9 cellular contexts compared by ENCODE assay signal in genomic region chr20:50714426-50714825, GRCh38. TPM values are rescaled to one million over a fixed set of nuclear protein-coding genes. Genes with fewer than 3 reads are reported as not detected.
"Had no signal": no experiment of that assay in that cellular context is flagged by ENCODE, and none has a peak within 500 bp of the region (broad histone marks: within the 10 kb centered on the region; RNA-seq: fewer than 3 reads in every experiment).

No MANE protein-coding gene starts in this region.

RNA-seq across cellular contexts. Expression of gene RIPOR3, which starts 23.1 kb away (rescaled TPM):
- total RNA-seq: activated CD4-positive, alpha-beta memory T cell treated with anti-CD3 and anti-CD28 coated beads, Interleukin-2, amount 10 ng/mL, durations not matched to agents 7 days and 5 days; activated CD4-positive, alpha-beta T cell treated with anti-CD3 and anti-CD28 coated beads for 36 hours; activated CD4-positive, alpha-beta T cell treated with anti-CD3 and anti-CD28 coated beads, Interleukin-2, amount 10 ng/mL, durations not matched to agents 7 days and 5 days; activated CD8-positive, alpha-beta memory T cell treated with anti-CD3 and anti-CD28 coated beads, Interleukin-2, amount 10 ng/mL, durations not matched to agents 7 days and 5 days; activated CD8-positive, alpha-beta T cell treated with anti-CD3 and anti-CD28 coated beads, Interleukin-2, amount 10 ng/mL, durations not matched to agents 7 days and 5 days; activated naive CD8-positive, alpha-beta T cell treated with anti-CD3 and anti-CD28 coated beads, Interleukin-2, amount 10 ng/mL, durations not matched to agents 7 days and 5 days; activated T-helper 2 cell treated with anti-CD3 and anti-CD28 coated beads, Interferon-gamma antibody, Interleukin-2, Interleukin-4, amounts not matched to agents 10 μg/mL and 5 μg/mL and 100 μg/mL, durations not matched to agents 14 hours and 24 hours and 36 hours; T-helper 1 cell treated with Interleukin-12 subunit alpha and Interleukin-12 subunit beta and Interleukin-4 antibody, amounts not matched to agents 30 ng/mL and 1 ng/mL, for 36 hours; T-helper 2 cell treated with Interferon-gamma antibody and Interleukin-4, amounts not matched to agents 100 ng/mL and 5 ng/mL, for 36 hours had no signal
